ENCODE assay signal across 9 cellular contexts in genomic region chr3:98734311-98734710, GRCh38. TPM values are rescaled to one million over a fixed set of nuclear protein-coding genes. Genes with fewer than 3 reads are reported as not detected.
DNase-seq lines count a peak whose midpoint lies in the region; ATAC-seq, FAIRE-seq and TF ChIP-seq lines count a peak whose summit lies in the region.
"Had no signal": no experiment of that assay in that cellular context is flagged by ENCODE, and none has a peak within 500 bp of the region (broad histone marks: within the 10 kb centered on the region; RNA-seq: fewer than 3 reads in every experiment).

No MANE protein-coding gene starts in this region.

- RAD21 ChIA-PET in HCT116 (lab: Charles Lee; ENCODE audit: low non-redundant PET in 1 of 2, low total read pairs in 2 of 2, uncharacterized antibody in 2 of 2, unreplicated experiment in 2 of 2), result no interaction called here

- no peak for ATAC-seq in A549
- no peak for ATAC-seq in HCT116
- ATAC-seq in naive thymus-derived CD4-positive, alpha-beta T cell, result no peak
- no peak for ATAC-seq in HG03354 (IDR thresholded peaks at IDR 0.05; ENCODE audit: poor library complexity, severe bottlenecking, unreplicated experiment)

- CTCF ChIA-PET in A549 (lab: Yijun Ruan, JAX), result no interaction called here
- CTCF ChIA-PET in HCT116 (lab: Charles Lee), result no interaction called here
- CTCF ChIA-PET in naive thymus-derived CD4-positive, alpha-beta T cell (lab: Charles Lee), result no interaction called here
- CTCF ChIA-PET in RWPE1 (lab: Yijun Ruan, JAX), result interaction anchor here (0.6 kb wide), 1 partner anchor 190 kb away, joined by 3 read pairs; no protein-coding TSS in a partner anchor

- H3K4me1 ChIP-seq in A549 (peaks cover 9% of the 10 kb centered on the region; the same call in 2 of the 3 replicates), HCT116 (ENCODE audit: control insufficient read depth in 1 of 2, insufficient read depth in 2 of 2, low read length in 2 of 2) (peaks cover 8 to 18% of the 10 kb centered on the region in 2 experiments)
- peaks cover 0 to 5% of the 10 kb centered on the region in 2 donors for H3K4me1 ChIP-seq in naive thymus-derived CD4-positive, alpha-beta T cell (ENCODE audit: control insufficient read depth in 2 of 2, insufficient read depth in 2 of 2, low read length in 2 of 2)

- H3K36me3 Mint-ChIP-seq in naive thymus-derived CD4-positive, alpha-beta T cell, result peaks cover 0 to 7% (median 0%) of the 10 kb centered on the region in 5 donors

- H3K4me3 ChIP-seq in A549, result no peak overlapping the region
- no peak overlapping the region; a peak in 1 of 4 replicates for H3K4me3 ChIP-seq in HCT116 (replicated peaks in 1 of 2; ENCODE audit: low read depth in 1 of 2, low read length in 2 of 2)
- H3K4me3 ChIP-seq in choroid plexus epithelial cell (ENCODE audit: low read depth, low read length), result peak overlapping the region; percentile 66
- H3K4me3 ChIP-seq in naive thymus-derived CD4-positive, alpha-beta T cell (ENCODE audit: low read length), result no peak overlapping the region

- H3K9me3 ChIP-seq in A549, result no peaks in the 10 kb centered on the region
- H3K9me3 ChIP-seq in HCT116 (ENCODE audit: control insufficient read depth in 1 of 2, insufficient read depth in 1 of 2, low read depth in 1 of 2, low read length in 2 of 2), result no peaks in the 10 kb centered on the region
- H3K9me3 ChIP-seq in naive thymus-derived CD4-positive, alpha-beta T cell (ENCODE audit: control insufficient read depth in 2 of 3, low read length in 3 of 3), result no peaks in the 10 kb centered on the region

- no TSS peak for BruUV-seq in HCT116 (replicated peaks; lab: Mats Ljungman, UMichigan)

- H3K27me3 Mint-ChIP-seq in naive thymus-derived CD4-positive, alpha-beta T cell, result peaks cover 42 to 78% (median 56%) of the 10 kb centered on the region in 5 donors

- peak; percentile 46 for FAIRE-seq in A549 (lab: Jason Lieb, UNC)

- TF ChIP-seq POLR2A in A549 (IDR thresholded peaks at IDR 0.05; ENCODE audit: low read length) (no peak), HCT116 (IDR thresholded peaks at IDR 0.05; ENCODE audit: borderline replicate concordance, extremely low read depth, insufficient read depth, insufficient read length) (no peak)

- no peak for TF ChIP-seq RAD21 in A549 (conservative IDR thresholded peaks at IDR 0.05 in 1 of 2, IDR thresholded peaks at IDR 0.05 in 1 of 2)
- TF ChIP-seq RAD21 in HCT116 (IDR thresholded peaks at IDR 0.05; ENCODE audit: low read depth), result no peak

- no peak for TF ChIP-seq EP300 in A549 (IDR thresholded peaks at IDR 0.05)

- H3K36me3 ChIP-seq in HCT116 (ENCODE audit: control insufficient read depth in 1 of 2, insufficient read depth in 2 of 2, low read length in 2 of 2), result no peaks in the 10 kb centered on the region
- H3K36me3 ChIP-seq in naive thymus-derived CD4-positive, alpha-beta T cell (ENCODE audit: control insufficient read depth in 2 of 3, insufficient read depth in 3 of 3, low read length in 3 of 3), result no peaks in the 10 kb centered on the region

- no peaks in the 10 kb centered on the region for H4K20me1 ChIP-seq in HCT116 (ENCODE audit: insufficient read depth)

- intact Hi-C loops in HCT116 (cut with micrococcal nuclease), result no loop called here
- intact Hi-C loops in naive thymus-derived CD4-positive, alpha-beta T cell (cut with micrococcal nuclease), result no loop called here

- H3K79me2 ChIP-seq in HCT116 (ENCODE audit: insufficient read depth, low read length), result peaks cover 17% of the 10 kb centered on the region; the same call in 1 of the 2 replicates

- H2AFZ ChIP-seq in HCT116 (ENCODE audit: low read depth, low read length, poor library complexity, severe bottlenecking), result no peak overlapping the region

- no peaks in the 10 kb centered on the region for H3K27me3 ChIP-seq in HCT116 (ENCODE audit: insufficient read depth, low read length)
- H3K27me3 ChIP-seq in naive thymus-derived CD4-positive, alpha-beta T cell (ENCODE audit: control insufficient read depth in 2 of 2, insufficient read depth in 2 of 2, low read length in 2 of 2), result peaks cover 6% of the 10 kb centered on the region in 2 donors

- H3K9ac ChIP-seq in HCT116 (ENCODE audit: low read length), result no peak overlapping the region

- H3K4me1 Mint-ChIP-seq in naive thymus-derived CD4-positive, alpha-beta T cell, result peaks cover 0 to 20% (median 17%) of the 10 kb centered on the region in 7 donors

- H3K27ac Mint-ChIP-seq in naive thymus-derived CD4-positive, alpha-beta T cell, result no peak overlapping the region

- no peaks in the 10 kb centered on the region for H3K9me2 ChIP-seq in HCT116 (ENCODE audit: insufficient read depth)

- POLR2A ChIA-PET in A549 (lab: Yijun Ruan, JAX) (no interaction called here), HCT116 (lab: Charles Lee) (no interaction called here), RWPE1 (lab: Yijun Ruan, JAX; ENCODE audit: low non-redundant PET) (no interaction called here)
- POLR2A ChIA-PET in naive thymus-derived CD4-positive, alpha-beta T cell (lab: Charles Lee), result no interaction called here

- peaks cover 0 to 2% (median 0%) of the 10 kb centered on the region in 11 donors for H3K9me3 Mint-ChIP-seq in naive thymus-derived CD4-positive, alpha-beta T cell

- H3K27ac ChIP-seq in A549 (no peak overlapping the region), HCT116 (ENCODE audit: low read depth, low read length) (no peak overlapping the region), RWPE1 (no peak overlapping the region)
- H3K27ac ChIP-seq in naive thymus-derived CD4-positive, alpha-beta T cell (ENCODE audit: low read depth, low read length), result no peak overlapping the region

- TF ChIP-seq CTCF in A549 (IDR thresholded peaks at IDR 0.05), result no peak
- TF ChIP-seq CTCF in HCT116 (IDR thresholded peaks at IDR 0.05 in 2 of 3, conservative IDR thresholded peaks at IDR 0.05 in 1 of 3; ENCODE audit: borderline replicate concordance in 1 of 3, insufficient read depth in 1 of 3, low read depth in 2 of 3, low read length in 2 of 3), result no peak
- no peak for TF ChIP-seq CTCF in choroid plexus epithelial cell (conservative IDR thresholded peaks at IDR 0.05; ENCODE audit: low read depth, low read length)
- no peak for TF ChIP-seq CTCF in RWPE1 (conservative IDR thresholded peaks at IDR 0.05; ENCODE audit: low read depth)

- H3K4me3 Mint-ChIP-seq in naive thymus-derived CD4-positive, alpha-beta T cell, result peak overlapping the region; percentile 73 to 88 (median 82)

- 93% methylated on average over 4 of the region's 4 CpGs for WGBS in A549 (ENCODE audit: missing lambda C conversion rate)

- DNase-seq in A549 (ENCODE audit: low read depth in 1 of 2, low spot score in 1 of 2) (no peak), HCT116 (ENCODE audit: low read depth, low spot score) (no peak), choroid plexus epithelial cell (ENCODE audit: low read depth) (peak; percentile 33), NCI-H2029 (lab: John Stamatoyannopoulos, UW) (no peak), RWPE1 (ENCODE audit: low spot score) (no peak)
- DNase-seq in naive thymus-derived CD4-positive, alpha-beta T cell, result no peak
- DNase-seq in stimulated activated CD8-positive, alpha-beta memory T cell treated with anti-CD3 and anti-CD28 coated beads, Interleukin-4, amount 100 ng/mL, for 48 hours, result no peak
- DNase-seq: activated CD8-positive, alpha-beta memory T cell treated with anti-CD3 and anti-CD28 coated beads, Interleukin-2, amount 50 U/mL, for 48 hours had no signal

- no peak overlapping the region for H3K4me2 ChIP-seq in A549
- peak overlapping the region; percentile 92 for H3K4me2 ChIP-seq in HCT116 (ENCODE audit: low read length)

TF ChIP-seq in A549, 52 proteins besides CTCF, POLR2A, EP300 and RAD21 (continues in another document):
- TF ChIP-seq ATOH8 (CRISPR knock-in tag; IDR thresholded peaks at IDR 0.05; ENCODE audit: low read depth) (no peak), PHF8 (IDR thresholded peaks at IDR 0.05; ENCODE audit: borderline replicate concordance, low read depth) (no peak), CBX2 (IDR thresholded peaks at IDR 0.05; ENCODE audit: borderline replicate concordance, low read depth) (no peak), SREBF2 (IDR thresholded peaks at IDR 0.05) (no peak), HDAC2 (IDR thresholded peaks at IDR 0.05) (no peak), CBX8 (IDR thresholded peaks at IDR 0.05) (no peak), NR3C1 (IDR thresholded peaks at IDR 0.05) (no peak), ZSCAN20 (CRISPR knock-in tag; IDR thresholded peaks at IDR 0.05) (no peak)

TF ChIP-seq in HCT116, 20 proteins besides CTCF, POLR2A, EP300 and RAD21 (continues in another document):
- TF ChIP-seq CEBPB (IDR thresholded peaks at IDR 0.05; ENCODE audit: low read depth), result no peak
- TF ChIP-seq MAX (IDR thresholded peaks at IDR 0.05), result no peak
- TF ChIP-seq ZFX (IDR thresholded peaks at IDR 0.05), result no peak
- TF ChIP-seq SP1 (IDR thresholded peaks at IDR 0.05; ENCODE audit: low read depth), result no peak
- no peak for TF ChIP-seq YY1 (IDR thresholded peaks at IDR 0.05; ENCODE audit: extremely low read depth, insufficient replicate concordance, low read depth, low read length)
- TF ChIP-seq, protein P1, sequence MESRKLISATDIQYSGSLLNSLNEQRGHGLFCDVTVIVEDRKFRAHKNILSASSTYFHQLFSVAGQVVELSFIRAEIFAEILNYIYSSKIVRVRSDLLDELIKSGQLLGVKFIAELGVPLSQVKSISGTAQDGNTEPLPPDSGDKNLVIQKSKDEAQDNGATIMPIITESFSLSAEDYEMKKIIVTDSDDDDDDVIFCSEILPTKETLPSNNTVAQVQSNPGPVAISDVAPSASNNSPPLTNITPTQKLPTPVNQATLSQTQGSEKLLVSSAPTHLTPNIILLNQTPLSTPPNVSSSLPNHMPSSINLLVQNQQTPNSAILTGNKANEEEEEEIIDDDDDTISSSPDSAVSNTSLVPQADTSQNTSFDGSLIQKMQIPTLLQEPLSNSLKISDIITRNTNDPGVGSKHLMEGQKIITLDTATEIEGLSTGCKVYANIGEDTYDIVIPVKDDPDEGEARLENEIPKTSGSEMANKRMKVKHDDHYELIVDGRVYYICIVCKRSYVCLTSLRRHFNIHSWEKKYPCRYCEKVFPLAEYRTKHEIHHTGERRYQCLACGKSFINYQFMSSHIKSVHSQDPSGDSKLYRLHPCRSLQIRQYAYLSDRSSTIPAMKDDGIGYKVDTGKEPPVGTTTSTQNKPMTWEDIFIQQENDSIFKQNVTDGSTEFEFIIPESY (IDR thresholded peaks at IDR 0.05; ENCODE audit: extremely low read depth, insufficient replicate concordance, low read length), result no peak

RNA-seq across cellular contexts. Expression of gene ST3GAL6, which starts 28.8 kb away (rescaled TPM):
- polyA plus RNA-seq in A549 (2011; rRNA removed) (0.89 and 1.1 TPM in 2 replicates), A549 (2017; fragmentation: RNase III; extraction: RNeasy Plus Mini Kit Qiagen cat#74134 plus additional on column Dnase treatment) (0.90 to 1.4 TPM (median 0.94 TPM) in 3 replicates)
- 0.28 and 0.35 TPM in 2 replicates for polyA plus RNA-seq in A549 (2012; cell fraction: cytosol; rRNA removed)
- polyA plus RNA-seq in A549 (2012; cell fraction: nucleus; rRNA removed), result 0.22 and 0.42 TPM in 2 replicates
- 1.3 TPM in 1 of 2 replicates, not detected in the other for polyA minus RNA-seq in A549 (2011; rRNA and poly(A)+ RNA removed)
- 10.6 TPM for total RNA-seq in HCT116 (2021; ENCODE audit: unreplicated experiment)
- 2.1 and 3.6 TPM in 2 replicates for polyA plus RNA-seq in HCT116 (2012)
- total RNA-seq in naive thymus-derived CD4-positive, alpha-beta T cell, result 10 to 100 TPM in 1 of 5 experiments, 1 to 10 TPM in 1, under 1 TPM in 2, not detected in 1; 0.62 to 13.5 (median 1.2) TPM
- under 1 TPM in 1 of 2 donors, not detected in 1; 0.47 TPM for polyA plus RNA-seq in naive thymus-derived CD4-positive, alpha-beta T cell
